In genomic region chr7:66920769-66921395, GRCh38 we compare ENCODE assay signal across 1 cellular context.
A peak's percentile ranks its signal among the peaks of the same experiment; 100 is the strongest.
TF ChIP-seq lines count a peak whose summit lies in the region.

Gene TMEM248, plus strand, starts transcription at chr7:66921225. Its CDS starts 20,641 bp downstream, at chr7:66941866.

TF ChIP-seq in HepG2, 621 proteins besides CTCF, POLR2A, EP300 and RAD21 (continued from another document and continues in another):
- TF ChIP-seq ZNF503 (CRISPR knock-in tag; IDR thresholded peaks at IDR 0.05), result peak; percentile 75
- TF ChIP-seq ZNF530 (CRISPR knock-in tag; IDR thresholded peaks at IDR 0.05; ENCODE audit: low read depth), result no peak
- TF ChIP-seq ZHX1 (CRISPR knock-in tag; IDR thresholded peaks at IDR 0.05; ENCODE audit: low read depth), result peak; percentile 96
- 0 out of 2 replicates have a peak, but pooled peaks have one; percentile 20 for TF ChIP-seq ZSCAN9 (CRISPR knock-in tag; IDR thresholded peaks at IDR 0.05; ENCODE audit: borderline replicate concordance)
- peak; percentile 99 for TF ChIP-seq DMAP1 (CRISPR knock-in tag; IDR thresholded peaks at IDR 0.05)
- 0 out of 2 replicates have a peak, but pooled peaks have one; percentile 49 for TF ChIP-seq ZNF557 (CRISPR knock-in tag; IDR thresholded peaks at IDR 0.05)
- peak; percentile 77; the same call in 1 of the 2 replicates for TF ChIP-seq ZNF280B (CRISPR knock-in tag; IDR thresholded peaks at IDR 0.05; ENCODE audit: borderline replicate concordance)
- TF ChIP-seq RBM22 (optimal IDR thresholded peaks at IDR 0.05; ENCODE audit: low read length), result peak; percentile 52
- TF ChIP-seq TRIM22 (IDR thresholded peaks at IDR 0.05), result no peak
- TF ChIP-seq AGO2 (optimal IDR thresholded peaks at IDR 0.05; ENCODE audit: low read depth, low read length), result no peak
- TF ChIP-seq ZNF737 (CRISPR knock-in tag; IDR thresholded peaks at IDR 0.05; ENCODE audit: borderline replicate concordance), result no peak
- no peak for TF ChIP-seq NFE2L2 (IDR thresholded peaks at IDR 0.05; ENCODE audit: low read length)
- peak; percentile 88 for TF ChIP-seq TOPORS (CRISPR knock-in tag; IDR thresholded peaks at IDR 0.05)
- TF ChIP-seq RFX3 (CRISPR knock-in tag; IDR thresholded peaks at IDR 0.05), result no peak
- TF ChIP-seq NR2C2 (CRISPR knock-in tag; IDR thresholded peaks at IDR 0.05; ENCODE audit: borderline replicate concordance), result peak; percentile 100
- TF ChIP-seq ADNP (CRISPR knock-in tag; IDR thresholded peaks at IDR 0.05), result no peak; the same call in 1 of the 2 replicates
- TF ChIP-seq TBX3 (IDR thresholded peaks at IDR 0.05; ENCODE audit: borderline replicate concordance), result peak; percentile 21; the same call in 1 of the 2 replicates
- peak; percentile 35; the same call in 1 of the 2 replicates for TF ChIP-seq ZNF710 (CRISPR knock-in tag; IDR thresholded peaks at IDR 0.05; ENCODE audit: borderline replicate concordance)
- TF ChIP-seq ZZZ3 (CRISPR knock-in tag; IDR thresholded peaks at IDR 0.05; ENCODE audit: borderline replicate concordance), result peak; percentile 91; the same call in 1 of the 2 replicates
- no peak for TF ChIP-seq NFRKB (IDR thresholded peaks at IDR 0.05)
- TF ChIP-seq GABPB1 (CRISPR knock-in tag; IDR thresholded peaks at IDR 0.05), result peak; percentile 96
- peak; percentile 83; the same call in 1 of the 2 replicates for TF ChIP-seq ZFP36L1 (CRISPR knock-in tag; IDR thresholded peaks at IDR 0.05)
- TF ChIP-seq ZMYM2 (CRISPR knock-in tag; IDR thresholded peaks at IDR 0.05), result peak; percentile 96; the same call in 1 of the 2 replicates
- TF ChIP-seq U2AF1 (optimal IDR thresholded peaks at IDR 0.05; ENCODE audit: low read depth, low read length), result no peak
- no peak for TF ChIP-seq FOXJ3 (CRISPR knock-in tag; IDR thresholded peaks at IDR 0.05; ENCODE audit: borderline replicate concordance)
- no peak for TF ChIP-seq ZBTB7B (CRISPR knock-in tag; IDR thresholded peaks at IDR 0.05)
- peak; percentile 79 for TF ChIP-seq CREB1 (IDR thresholded peaks at IDR 0.05)
- TF ChIP-seq CREB1 (CRISPR knock-in tag; IDR thresholded peaks at IDR 0.05), result peak; percentile 87
- peak; percentile 93 for TF ChIP-seq YEATS2 (CRISPR knock-in tag; IDR thresholded peaks at IDR 0.05; ENCODE audit: borderline replicate concordance)
- TF ChIP-seq ZNF350 (CRISPR knock-in tag; IDR thresholded peaks at IDR 0.05; ENCODE audit: borderline replicate concordance, low read depth), result peak; percentile 85
- peak; percentile 94 for TF ChIP-seq ZNF691 (CRISPR knock-in tag; IDR thresholded peaks at IDR 0.05; ENCODE audit: borderline replicate concordance, low read depth)
- TF ChIP-seq ZNF24 (IDR thresholded peaks at IDR 0.05), result no peak
- 0 out of 2 replicates have a peak, but pooled peaks have one; percentile 26 for TF ChIP-seq HNRNPL (IDR thresholded peaks at IDR 0.05; ENCODE audit: low read depth, low read length)
- no peak for TF ChIP-seq EED (CRISPR knock-in tag; IDR thresholded peaks at IDR 0.05)
- no peak; the same call in 1 of the 2 replicates for TF ChIP-seq ZBTB46 (CRISPR knock-in tag; IDR thresholded peaks at IDR 0.05; ENCODE audit: borderline replicate concordance)
- no peak for TF ChIP-seq ZNF484 (CRISPR knock-in tag; IDR thresholded peaks at IDR 0.05; ENCODE audit: borderline replicate concordance, low read depth)
- TF ChIP-seq ISX (CRISPR knock-in tag; conservative IDR thresholded peaks at IDR 0.05), result no peak
- TF ChIP-seq SRSF9 (IDR thresholded peaks at IDR 0.05; ENCODE audit: borderline replicate concordance, insufficient read depth, low read depth, low read length, poor library complexity, severe bottlenecking), result no peak
- peak; percentile 81 for TF ChIP-seq ZNF547 (CRISPR knock-in tag; IDR thresholded peaks at IDR 0.05)
- TF ChIP-seq SP2 (CRISPR knock-in tag; IDR thresholded peaks at IDR 0.05), result peak; percentile 69
- TF ChIP-seq MIXL1 (CRISPR knock-in tag; IDR thresholded peaks at IDR 0.05), result peak; percentile 48; the same call in 1 of the 2 replicates
- TF ChIP-seq CENPT (CRISPR knock-in tag; IDR thresholded peaks at IDR 0.05; ENCODE audit: low read depth), result peak; percentile 96
- peak; percentile 76; the same call in 1 of the 2 replicates for TF ChIP-seq ZIK1 (CRISPR knock-in tag; IDR thresholded peaks at IDR 0.05; ENCODE audit: borderline replicate concordance, low read depth)
- TF ChIP-seq IRF1 (CRISPR knock-in tag; IDR thresholded peaks at IDR 0.05; ENCODE audit: low read depth), result no peak
- TF ChIP-seq ZNF446 (CRISPR knock-in tag; IDR thresholded peaks at IDR 0.05), result no peak
- peak; percentile 88 for TF ChIP-seq ATF7-NPFF (CRISPR knock-in tag; IDR thresholded peaks at IDR 0.05; ENCODE audit: low read depth)
- no peak; the same call in 1 of the 2 replicates for TF ChIP-seq KDM4B (CRISPR knock-in tag; IDR thresholded peaks at IDR 0.05)
- peak; percentile 83 for TF ChIP-seq ZC3H13 (CRISPR knock-in tag; IDR thresholded peaks at IDR 0.05)
- TF ChIP-seq MEIS2 (CRISPR knock-in tag; IDR thresholded peaks at IDR 0.05), result peak; percentile 54; the same call in 1 of the 2 replicates
- no peak; the same call in 1 of the 2 replicates for TF ChIP-seq TGIF2 (CRISPR knock-in tag; IDR thresholded peaks at IDR 0.05)
- TF ChIP-seq ZNF10 (CRISPR knock-in tag; IDR thresholded peaks at IDR 0.05; ENCODE audit: borderline replicate concordance, low read depth), result no peak
- TF ChIP-seq ZNF382 (CRISPR knock-in tag; IDR thresholded peaks at IDR 0.05; ENCODE audit: borderline replicate concordance), result no peak
- peak; percentile 95 for TF ChIP-seq HOXA3 (CRISPR knock-in tag; IDR thresholded peaks at IDR 0.05)
